ENCODE assay signal across 1 cellular context in the genomic region with DNA sequence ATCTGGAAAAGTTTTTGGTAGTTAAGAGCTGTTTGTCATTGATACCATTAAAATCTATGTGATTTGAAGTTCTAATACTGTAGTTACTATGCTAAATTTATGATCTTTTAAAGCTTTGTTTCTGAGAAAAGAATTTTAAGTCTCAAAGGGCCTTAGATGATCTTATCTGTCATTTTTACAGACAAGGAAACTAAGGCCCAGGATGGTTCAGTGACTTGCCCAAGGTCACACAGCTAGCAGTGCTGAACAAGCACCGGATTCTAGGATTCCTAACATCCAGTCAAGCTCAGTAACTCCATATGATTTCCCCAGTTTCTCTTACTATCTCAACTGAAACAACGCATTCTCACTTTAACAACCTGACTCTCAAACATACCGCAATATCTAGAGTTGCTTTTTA.
TF ChIP-seq lines count a peak whose summit lies in the region.

No MANE protein-coding gene starts in this region.

TF ChIP-seq in HepG2, 621 proteins besides CTCF, POLR2A, EP300 and RAD21:
- TF ChIP-seq ZNF12 (CRISPR knock-in tag; IDR thresholded peaks at IDR 0.05) = no peak
- TF ChIP-seq, protein P1, sequence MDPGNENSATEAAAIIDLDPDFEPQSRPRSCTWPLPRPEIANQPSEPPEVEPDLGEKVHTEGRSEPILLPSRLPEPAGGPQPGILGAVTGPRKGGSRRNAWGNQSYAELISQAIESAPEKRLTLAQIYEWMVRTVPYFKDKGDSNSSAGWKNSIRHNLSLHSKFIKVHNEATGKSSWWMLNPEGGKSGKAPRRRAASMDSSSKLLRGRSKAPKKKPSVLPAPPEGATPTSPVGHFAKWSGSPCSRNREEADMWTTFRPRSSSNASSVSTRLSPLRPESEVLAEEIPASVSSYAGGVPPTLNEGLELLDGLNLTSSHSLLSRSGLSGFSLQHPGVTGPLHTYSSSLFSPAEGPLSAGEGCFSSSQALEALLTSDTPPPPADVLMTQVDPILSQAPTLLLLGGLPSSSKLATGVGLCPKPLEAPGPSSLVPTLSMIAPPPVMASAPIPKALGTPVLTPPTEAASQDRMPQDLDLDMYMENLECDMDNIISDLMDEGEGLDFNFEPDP (CRISPR knock-in tag; conservative IDR thresholded peaks at IDR 0.05) = 0 out of 2 replicates have a peak, but pooled peaks have one; percentile 53
- TF ChIP-seq ZNF816 (CRISPR knock-in tag; IDR thresholded peaks at IDR 0.05; ENCODE audit: borderline replicate concordance) = peak; percentile 77; the same call in 1 of the 2 replicates
- TF ChIP-seq KAT7 (CRISPR knock-in tag; IDR thresholded peaks at IDR 0.05; ENCODE audit: borderline replicate concordance) = 0 out of 2 replicates have a peak, but pooled peaks have one; percentile 10
- TF ChIP-seq, protein P2, sequence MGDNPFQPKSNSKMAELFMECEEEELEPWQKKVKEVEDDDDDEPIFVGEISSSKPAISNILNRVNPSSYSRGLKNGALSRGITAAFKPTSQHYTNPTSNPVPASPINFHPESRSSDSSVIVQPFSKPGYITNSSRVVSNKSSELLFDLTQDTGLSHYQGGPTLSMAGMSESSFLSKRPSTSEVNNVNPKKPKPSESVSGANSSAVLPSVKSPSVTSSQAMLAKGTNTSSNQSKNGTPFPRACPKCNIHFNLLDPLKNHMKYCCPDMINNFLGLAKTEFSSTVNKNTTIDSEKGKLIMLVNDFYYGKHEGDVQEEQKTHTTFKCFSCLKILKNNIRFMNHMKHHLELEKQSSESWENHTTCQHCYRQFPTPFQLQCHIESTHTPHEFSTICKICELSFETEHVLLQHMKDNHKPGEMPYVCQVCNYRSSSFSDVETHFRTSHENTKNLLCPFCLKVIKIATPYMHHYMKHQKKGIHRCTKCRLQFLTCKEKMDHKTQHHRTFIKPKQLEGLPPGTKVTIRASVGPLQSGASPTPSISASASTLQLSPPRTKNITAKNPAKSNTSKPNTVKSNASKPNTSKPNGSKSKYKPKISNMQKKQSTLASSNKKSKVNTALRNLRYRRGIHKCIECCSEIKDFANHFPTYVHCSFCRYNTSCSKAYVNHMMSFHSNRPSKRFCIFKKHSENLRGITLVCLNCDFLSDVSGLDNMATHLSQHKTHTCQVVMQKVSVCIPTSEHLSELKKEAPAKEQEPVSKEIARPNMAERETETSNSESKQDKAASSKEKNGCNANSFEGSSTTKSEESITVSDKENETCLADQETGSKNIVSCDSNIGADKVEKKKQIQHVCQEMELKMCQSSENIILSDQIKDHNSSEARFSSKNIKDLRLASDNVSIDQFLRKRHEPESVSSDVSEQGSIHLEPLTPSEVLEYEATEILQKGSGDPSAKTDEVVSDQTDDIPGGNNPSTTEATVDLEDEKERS (CRISPR knock-in tag; IDR thresholded peaks at IDR 0.05) = 0 out of 2 replicates have a peak, but pooled peaks have one; percentile 52
- no peak for TF ChIP-seq ZNF619 (CRISPR knock-in tag; IDR thresholded peaks at IDR 0.05)
- TF ChIP-seq ZNF768 (CRISPR knock-in tag; IDR thresholded peaks at IDR 0.05) = peak; percentile 90; the same call in 1 of the 2 replicates
- TF ChIP-seq AHDC1 (CRISPR knock-in tag; IDR thresholded peaks at IDR 0.05; ENCODE audit: borderline replicate concordance) = 0 out of 2 replicates have a peak, but pooled peaks have one; percentile 7
- peak; percentile 2; the same call in 1 of the 2 replicates for TF ChIP-seq ZNF292 (CRISPR knock-in tag; IDR thresholded peaks at IDR 0.05; ENCODE audit: borderline replicate concordance, low read depth)
